ENCODE assay signal across 4 cellular contexts in genomic region chr6:156902782-156903181, GRCh38.
TF ChIP-seq lines count a peak whose summit lies in the region.

No MANE protein-coding gene starts in this region.

TF ChIP-seq in HepG2, 621 proteins besides CTCF, POLR2A, EP300 and RAD21 (continued from another document):
- TF ChIP-seq MYC (CRISPR knock-in tag; IDR thresholded peaks at IDR 0.05; ENCODE audit: borderline replicate concordance), result no peak
TF ChIP-seq in HepG2: peak in this region for 2.

TF ChIP-seq in HEK293T, 16 proteins besides CTCF, POLR2A, EP300 and RAD21 (continued from another document):
- TF ChIP-seq PKNOX1 (IDR thresholded peaks at IDR 0.05) (peak; percentile 79), ZNF384 (IDR thresholded peaks at IDR 0.05) (0 out of 2 replicates have a peak, but pooled peaks have one; percentile 5), NFRKB (IDR thresholded peaks at IDR 0.05) (no peak)

TF ChIP-seq in K562, 482 proteins besides CTCF, POLR2A, EP300 and RAD21:
- TF ChIP-seq ZBTB5 (IDR thresholded peaks at IDR 0.05), result no peak
- TF ChIP-seq PBX2 (CRISPR knock-in tag; IDR thresholded peaks at IDR 0.05; ENCODE audit: low read depth), result no peak
- TF ChIP-seq PBX2 (tag; conservative IDR thresholded peaks at IDR 0.05; ENCODE audit: low read depth), result 0 out of 2 replicates have a peak, but pooled peaks have one; percentile 13
- TF ChIP-seq MAFK (IDR thresholded peaks at IDR 0.05; ENCODE audit: low read length), result peak; percentile 95
- TF ChIP-seq MAFF (IDR thresholded peaks at IDR 0.05; ENCODE audit: low read length), result peak; percentile 96
- TF ChIP-seq ZNF316 (IDR thresholded peaks at IDR 0.05), result peak; percentile 96
- TF ChIP-seq ZNF583 (CRISPR knock-in tag; IDR thresholded peaks at IDR 0.05), result no peak
- peak; percentile 85 for TF ChIP-seq MAFG (tag; conservative IDR thresholded peaks at IDR 0.05)
- no peak for TF ChIP-seq SNAPC5 (CRISPR knock-in tag; IDR thresholded peaks at IDR 0.05)
- no peak for TF ChIP-seq ZFP30 (CRISPR knock-in tag; IDR thresholded peaks at IDR 0.05; ENCODE audit: borderline replicate concordance)
- no peak for TF ChIP-seq SRSF7 (optimal IDR thresholded peaks at IDR 0.05; ENCODE audit: low read depth, low read length)
- peak; percentile 90 for TF ChIP-seq C11orf30 (IDR thresholded peaks at IDR 0.05; ENCODE audit: low read depth)

TF ChIP-seq in neural cell, 6 proteins besides CTCF, POLR2A, EP300 and RAD21 (continued from another document):
- TF ChIP-seq REST (IDR thresholded peaks at IDR 0.05; ENCODE audit: borderline replicate concordance) (no peak), TAF1 (IDR thresholded peaks at IDR 0.05; ENCODE audit: low read depth) (no peak)
